Comparison of ENCODE assay signal across 11 cellular contexts in genomic region chr1:207888647-207889046, GRCh38. TPM values are rescaled to one million over a fixed set of nuclear protein-coding genes. Genes with fewer than 3 reads are reported as not detected.
A peak's percentile ranks its signal among the peaks of the same experiment; 100 is the strongest.
DNase-seq lines count a peak whose midpoint lies in the region; ATAC-seq and TF ChIP-seq lines count a peak whose summit lies in the region.
"Had no signal": no experiment of that assay in that cellular context is flagged by ENCODE, and none has a peak within 500 bp of the region (broad histone marks: within the 10 kb centered on the region; RNA-seq: fewer than 3 reads in every experiment).

No MANE protein-coding gene starts in this region.

- no peak overlapping the region for H3K27ac ChIP-seq in SK-N-SH (ENCODE audit: low read depth in 2 of 2, low read length in 1 of 2)
- peak overlapping the region; percentile 60 for H3K27ac ChIP-seq in lower lobe of right lung
- H3K27ac ChIP-seq in aorta (ENCODE audit: low read depth in 1 of 2, low read length in 2 of 2) = peak overlapping the region; percentile 33 to 87
- H3K27ac ChIP-seq in prostate gland = no peak overlapping the region
- H3K27ac ChIP-seq: neutrophil, RWPE1 had no signal

- no peaks in the 10 kb centered on the region for H4K20me1 ChIP-seq in SK-N-SH (ENCODE audit: insufficient read depth)

- ATAC-seq in SK-N-SH treated with all-trans-retinoic acid at 6 μM for 48 hours = no peak
- ATAC-seq in lower lobe of right lung = no peak
- ATAC-seq in aorta (ENCODE audit: low FRiP score) = no peak
- ATAC-seq in GM21360 (IDR thresholded peaks at IDR 0.05; ENCODE audit: unreplicated experiment) = no peak
- no peak for ATAC-seq in HG03378 (IDR thresholded peaks at IDR 0.05; ENCODE audit: unreplicated experiment)

- no peak overlapping the region for H2AFZ ChIP-seq in SK-N-SH (ENCODE audit: low read depth)

- no peaks in the 10 kb centered on the region for H3K9me2 ChIP-seq in SK-N-SH

- H3K4me3 ChIP-seq in SK-N-SH (ENCODE audit: low read depth in 2 of 2, low read length in 1 of 2) (no peak overlapping the region), lower lobe of right lung (no peak overlapping the region), aorta (ENCODE audit: low read length in 2 of 2) (no peak overlapping the region), prostate gland (no peak overlapping the region)

- H3K4me1 ChIP-seq in SK-N-SH (ENCODE audit: control insufficient read depth in 1 of 2, insufficient read depth in 2 of 2, low read depth in 1 of 2, low read length in 1 of 2) = peaks cover 17% of the 10 kb centered on the region in 2 experiments
- peaks cover 78% of the 10 kb centered on the region for H3K4me1 ChIP-seq in lower lobe of right lung
- peaks cover 0 to 15% of the 10 kb centered on the region in 2 donors for H3K4me1 ChIP-seq in aorta (ENCODE audit: control insufficient read depth in 1 of 2, insufficient read depth in 2 of 2, low read length in 2 of 2)
- no peaks in the 10 kb centered on the region for H3K4me1 ChIP-seq in prostate gland (replicated peaks)

- CTCF ChIA-PET in SK-N-SH (lab: Yijun Ruan, JAX) = interaction anchor here (1.1 to 7.9 kb wide), 5 partner anchors 8 to 175 kb away, joined by 3 to 181 read pairs (median 96); no protein-coding TSS in a partner anchor

- peak; percentile 23; the same call in 1 of the 2 replicates for TF ChIP-seq CTCF in SK-N-SH (IDR thresholded peaks at IDR 0.05)
- TF ChIP-seq CTCF in lower lobe of right lung (IDR thresholded peaks at IDR 0.05) = no peak
- no peak for TF ChIP-seq CTCF in prostate gland (IDR thresholded peaks at IDR 0.05)

- TF ChIP-seq POLR2A in prostate gland (IDR thresholded peaks at IDR 0.05) = no peak

- H3K9ac ChIP-seq in SK-N-SH = no peak overlapping the region

- no peak for TF ChIP-seq EP300 in SK-N-SH (IDR thresholded peaks at IDR 0.05; ENCODE audit: borderline replicate concordance in 1 of 2, low read depth in 1 of 2, low read length in 1 of 2)

- WGBS in SK-N-SH (ENCODE audit: low lambda C conversion rate) = 77% methylated on average over 4 of the region's 5 CpGs
- WGBS in aorta, 2 donors = 82 to 89% methylated on average over 5 of the region's 5 CpGs
- 84% methylated on average over 5 of the region's 5 CpGs for WGBS in prostate gland

- POLR2A ChIA-PET in SK-N-SH (lab: Yijun Ruan, JAX) = no interaction called here

- H3K36me3 ChIP-seq in SK-N-SH (replicated peaks in 1 of 2; ENCODE audit: control insufficient read depth in 1 of 2, insufficient read depth in 2 of 2, low read length in 1 of 2) (no peaks in the 10 kb centered on the region), lower lobe of right lung (no peaks in the 10 kb centered on the region), aorta (ENCODE audit: control insufficient read depth in 1 of 2, insufficient read depth in 2 of 2, low read length in 1 of 2) (no peaks in the 10 kb centered on the region), prostate gland (no peaks in the 10 kb centered on the region)
- H3K36me3 ChIP-seq: neutrophil had no signal

- no peak overlapping the region for H3K4me2 ChIP-seq in SK-N-SH

- TF ChIP-seq RAD21 in SK-N-SH (IDR thresholded peaks at IDR 0.05; ENCODE audit: low read length) = no peak

- H3F3A ChIP-seq in SK-N-SH (replicated peaks; ENCODE audit: insufficient read depth) = peaks cover 16% of the 10 kb centered on the region

- intact Hi-C loops in lower lobe of right lung (cut with DNase I) = no loop called here
- intact Hi-C loops in aorta (cut with DNase I) = no loop called here
- intact Hi-C loops in prostate gland (cut with DNase I) = loop anchor here (5.0 to 10.0 kb wide), 2 partner anchors 136 to 356 kb away; partner anchors contain the start of genes CD46 and PLXNA2

- H3K9me3 ChIP-seq in SK-N-SH (no peaks in the 10 kb centered on the region), lower lobe of right lung (no peaks in the 10 kb centered on the region), aorta (ENCODE audit: control insufficient read depth, low read length) (no peaks in the 10 kb centered on the region), prostate gland (no peaks in the 10 kb centered on the region)
- H3K9me3 ChIP-seq: neutrophil had no signal

- H3K27me3 ChIP-seq in SK-N-SH (ENCODE audit: insufficient read depth) = no peaks in the 10 kb centered on the region
- H3K27me3 ChIP-seq in lower lobe of right lung (ENCODE audit: low read depth) = no peaks in the 10 kb centered on the region
- H3K27me3 ChIP-seq in aorta (ENCODE audit: control insufficient read depth in 1 of 2, insufficient read depth in 2 of 2, low read length in 1 of 2) = no peaks in the 10 kb centered on the region
- no peaks in the 10 kb centered on the region for H3K27me3 ChIP-seq in prostate gland (replicated peaks; ENCODE audit: insufficient read depth)

- no peaks in the 10 kb centered on the region for H3K79me2 ChIP-seq in SK-N-SH (ENCODE audit: insufficient read depth)

- DNase-seq in SK-N-SH (no peak), epidermal melanocyte (ENCODE audit: insufficient read length, low spot score) (peak; percentile 24), lower lobe of right lung (no peak), aorta (no peak), prostate gland (ENCODE audit: low spot score) (no peak)
- DNase-seq: NCI-H2107 had no signal

TF ChIP-seq in SK-N-SH, 30 proteins besides CTCF, POLR2A, EP300 and RAD21 (continues in another document):
- TF ChIP-seq USF2 (IDR thresholded peaks at IDR 0.05; ENCODE audit: borderline replicate concordance, low read depth, low read length) (no peak), MEF2A (IDR thresholded peaks at IDR 0.05; ENCODE audit: borderline replicate concordance, low read depth) (no peak), YY1 (IDR thresholded peaks at IDR 0.05; ENCODE audit: low read depth) (no peak), MXI1 (IDR thresholded peaks at IDR 0.05; ENCODE audit: low read depth, low read length) (no peak), NRF1 (IDR thresholded peaks at IDR 0.05; ENCODE audit: low read depth, low read length) (no peak), EZH2phosphoT487 (IDR thresholded peaks at IDR 0.05; ENCODE audit: borderline replicate concordance, low read depth) (no peak), SMC3 (IDR thresholded peaks at IDR 0.05; ENCODE audit: low read depth, low read length) (no peak), GATA2 (CRISPR knock-in tag; IDR thresholded peaks at IDR 0.05) (no peak)

TF ChIP-seq in SK-N-SH treated with all-trans-retinoic acid at 6 μM for 48 hours, 23 proteins besides CTCF, POLR2A, EP300 and RAD21 (continues in another document):
- TF ChIP-seq OSR1 (CRISPR knock-in tag; IDR thresholded peaks at IDR 0.05) = no peak
- no peak for TF ChIP-seq PATZ1 (CRISPR knock-in tag; IDR thresholded peaks at IDR 0.05; ENCODE audit: borderline replicate concordance)
- no peak for TF ChIP-seq BACH2 (CRISPR knock-in tag; IDR thresholded peaks at IDR 0.05; ENCODE audit: borderline replicate concordance)
- no peak for TF ChIP-seq ZNF565 (CRISPR knock-in tag; conservative IDR thresholded peaks at IDR 0.05; ENCODE audit: low read depth)
- TF ChIP-seq POU6F1 (CRISPR knock-in tag; IDR thresholded peaks at IDR 0.05; ENCODE audit: borderline replicate concordance, low read depth) = no peak
- TF ChIP-seq TCF4 (CRISPR knock-in tag; IDR thresholded peaks at IDR 0.05; ENCODE audit: borderline replicate concordance) = no peak
- TF ChIP-seq ARNTL (CRISPR knock-in tag; IDR thresholded peaks at IDR 0.05; ENCODE audit: borderline replicate concordance, low read depth) = no peak
- no peak for TF ChIP-seq ESRRG (CRISPR knock-in tag; IDR thresholded peaks at IDR 0.05)
- TF ChIP-seq CSDC2 (CRISPR knock-in tag; IDR thresholded peaks at IDR 0.05) = no peak

RNA-seq across cellular contexts. Expression of gene CD34, which starts 22.3 kb away (rescaled TPM):
- polyA plus RNA-seq in SK-N-SH (2012; rRNA removed) (0.59 and 0.62 TPM in 2 replicates), aorta (10 to 100 TPM; 10.5 to 16.5 TPM)
- polyA plus RNA-seq in SK-N-SH (2012; cell fraction: cytosol; rRNA removed) = 0.33 and 0.43 TPM in 2 replicates
- 0.42 and 0.54 TPM in 2 replicates for polyA plus RNA-seq in SK-N-SH (2012; cell fraction: nucleus; rRNA removed)
- total RNA-seq in lower lobe of right lung (44.6 TPM), aorta (100 to 1,000 TPM in 1 of 2 donors, 10 to 100 TPM in 1; 61.4 to 195 TPM), prostate gland (10 to 100 TPM in 1 of 2 donors, 1 to 10 TPM in 1; 9.8 to 47.7 TPM)

Comparison
In these comparisons a context has a peak if more than half of its experiments do, and no peak if none do; other contexts are left out.
1. H3K27ac ChIP-seq: peak in lower lobe of right lung (single experiment) and aorta (2 of 2); none in SK-N-SH (0 of 2) and prostate gland (0 of 2).